Comparison of ENCODE assay signal across 1 cellular context in the genomic region with DNA sequence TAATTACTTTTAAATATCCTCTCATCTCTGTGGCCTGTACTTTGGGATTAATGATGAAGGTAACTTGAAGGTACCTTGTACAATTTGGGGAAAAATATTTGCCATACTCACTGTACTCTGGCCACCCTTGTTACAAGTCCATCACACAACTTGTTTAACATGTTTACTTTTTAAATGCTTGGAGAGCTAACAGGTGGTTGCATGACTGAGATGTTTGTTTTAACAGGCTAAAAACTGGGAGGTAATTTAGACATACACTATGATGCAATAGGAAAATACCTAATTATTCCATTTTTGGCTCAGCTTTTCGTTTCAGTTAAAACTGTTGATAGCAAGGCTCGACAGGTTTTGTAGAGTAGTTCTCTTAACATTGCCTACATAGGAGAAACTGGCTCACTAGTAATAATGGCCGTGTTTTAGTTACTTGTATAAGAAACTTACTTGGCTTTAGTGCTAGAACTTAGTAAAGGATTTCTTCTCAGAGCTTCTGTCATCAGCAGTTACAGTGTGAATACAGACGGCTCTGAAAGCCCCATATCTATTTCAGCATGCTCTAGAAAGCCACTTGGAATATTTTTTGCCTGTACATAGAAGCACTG.
TF ChIP-seq lines count a peak whose summit lies in the region.

No MANE protein-coding gene starts in this region.

TF ChIP-seq in HepG2, 621 proteins besides CTCF, POLR2A, EP300 and RAD21 (continued from another document and continues in another):
- TF ChIP-seq, protein P1, sequence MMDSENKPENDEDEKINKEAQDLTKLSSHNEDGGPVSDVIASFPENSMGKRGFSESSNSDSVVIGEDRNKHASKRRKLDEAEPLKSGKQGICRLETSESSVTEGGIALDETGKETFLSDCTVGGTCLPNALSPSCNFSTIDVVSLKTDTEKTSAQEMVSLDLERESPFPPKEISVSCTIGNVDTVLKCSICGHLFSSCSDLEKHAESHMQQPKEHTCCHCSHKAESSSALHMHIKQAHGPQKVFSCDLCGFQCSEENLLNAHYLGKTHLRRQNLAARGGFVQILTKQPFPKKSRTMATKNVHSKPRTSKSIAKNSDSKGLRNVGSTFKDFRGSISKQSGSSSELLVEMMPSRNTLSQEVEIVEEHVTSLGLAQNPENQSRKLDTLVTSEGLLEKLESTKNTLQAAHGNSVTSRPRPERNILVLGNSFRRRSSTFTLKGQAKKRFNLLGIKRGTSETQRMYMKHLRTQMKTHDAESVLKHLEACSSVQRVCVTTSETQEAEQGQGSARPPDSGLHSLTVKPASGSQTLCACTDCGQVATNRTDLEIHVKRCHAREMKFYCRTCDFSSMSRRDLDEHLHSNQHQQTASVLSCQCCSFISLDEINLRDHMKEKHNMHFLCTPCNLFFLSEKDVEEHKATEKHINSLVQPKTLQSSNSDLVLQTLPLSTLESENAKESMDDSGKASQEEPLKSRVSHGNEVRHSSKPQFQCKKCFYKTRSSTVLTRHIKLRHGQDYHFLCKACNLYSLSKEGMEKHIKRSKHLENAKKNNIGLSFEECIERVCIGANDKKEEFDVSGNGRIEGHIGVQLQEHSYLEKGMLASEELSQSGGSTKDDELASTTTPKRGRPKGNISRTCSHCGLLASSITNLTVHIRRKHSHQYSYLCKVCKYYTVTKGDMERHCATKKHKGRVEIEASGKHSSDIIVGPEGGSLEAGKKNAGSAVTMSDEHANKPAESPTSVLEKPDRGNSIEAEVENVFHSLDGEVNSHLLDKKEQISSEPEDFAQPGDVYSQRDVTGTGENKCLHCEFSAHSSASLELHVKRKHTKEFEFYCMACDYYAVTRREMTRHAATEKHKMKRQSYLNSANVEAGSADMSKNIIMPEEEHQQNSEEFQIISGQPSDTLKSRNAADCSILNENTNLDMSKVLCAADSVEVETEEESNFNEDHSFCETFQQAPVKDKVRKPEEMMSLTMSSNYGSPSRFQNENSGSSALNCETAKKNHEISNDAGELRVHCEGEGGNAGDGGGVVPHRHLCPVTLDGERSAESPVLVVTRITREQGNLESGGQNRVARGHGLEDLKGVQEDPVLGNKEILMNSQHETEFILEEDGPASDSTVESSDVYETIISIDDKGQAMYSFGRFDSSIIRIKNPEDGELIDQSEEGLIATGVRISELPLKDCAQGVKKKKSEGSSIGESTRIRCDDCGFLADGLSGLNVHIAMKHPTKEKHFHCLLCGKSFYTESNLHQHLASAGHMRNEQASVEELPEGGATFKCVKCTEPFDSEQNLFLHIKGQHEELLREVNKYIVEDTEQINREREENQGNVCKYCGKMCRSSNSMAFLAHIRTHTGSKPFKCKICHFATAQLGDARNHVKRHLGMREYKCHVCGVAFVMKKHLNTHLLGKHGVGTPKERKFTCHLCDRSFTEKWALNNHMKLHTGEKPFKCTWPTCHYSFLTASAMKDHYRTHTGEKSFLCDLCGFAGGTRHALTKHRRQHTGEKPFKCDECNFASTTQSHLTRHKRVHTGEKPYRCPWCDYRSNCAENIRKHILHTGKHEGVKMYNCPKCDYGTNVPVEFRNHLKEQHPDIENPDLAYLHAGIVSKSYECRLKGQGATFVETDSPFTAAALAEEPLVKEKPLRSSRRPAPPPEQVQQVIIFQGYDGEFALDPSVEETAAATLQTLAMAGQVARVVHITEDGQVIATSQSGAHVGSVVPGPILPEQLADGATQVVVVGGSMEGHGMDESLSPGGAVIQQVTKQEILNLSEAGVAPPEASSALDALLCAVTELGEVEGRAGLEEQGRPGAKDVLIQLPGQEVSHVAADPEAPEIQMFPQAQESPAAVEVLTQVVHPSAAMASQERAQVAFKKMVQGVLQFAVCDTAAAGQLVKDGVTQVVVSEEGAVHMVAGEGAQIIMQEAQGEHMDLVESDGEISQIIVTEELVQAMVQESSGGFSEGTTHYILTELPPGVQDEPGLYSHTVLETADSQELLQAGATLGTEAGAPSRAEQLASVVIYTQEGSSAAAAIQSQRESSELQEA (CRISPR knock-in tag; IDR thresholded peaks at IDR 0.05; ENCODE audit: not compliant biosample characterization) = no peak
- TF ChIP-seq KDM6A (CRISPR knock-in tag; IDR thresholded peaks at IDR 0.05; ENCODE audit: low read depth) (peak; percentile 67; the same call in 1 of the 2 replicates), ZNF260 (CRISPR knock-in tag; IDR thresholded peaks at IDR 0.05; ENCODE audit: borderline replicate concordance, low read depth) (no peak), FLYWCH1 (CRISPR knock-in tag; IDR thresholded peaks at IDR 0.05) (no peak), KLF16 (CRISPR knock-in tag; IDR thresholded peaks at IDR 0.05) (peak in 1 of 2 experiments; percentile 78; a peak in 2 of 4 replicates), ZNF780A (CRISPR knock-in tag; IDR thresholded peaks at IDR 0.05) (no peak), ZFAT (CRISPR knock-in tag; conservative IDR thresholded peaks at IDR 0.05) (no peak), JUN (CRISPR knock-in tag; IDR thresholded peaks at IDR 0.05) (no peak), ZNF17 (CRISPR knock-in tag; IDR thresholded peaks at IDR 0.05) (no peak), BRD4 (CRISPR knock-in tag; IDR thresholded peaks at IDR 0.05) (no peak), ZNF33B (CRISPR knock-in tag; IDR thresholded peaks at IDR 0.05) (no peak), CEBPG (CRISPR knock-in tag; IDR thresholded peaks at IDR 0.05) (peak; percentile 95), MEIS1 (CRISPR knock-in tag; IDR thresholded peaks at IDR 0.05; ENCODE audit: borderline replicate concordance) (no peak), NONO (IDR thresholded peaks at IDR 0.05) (no peak), NONO (CRISPR knock-in tag; conservative IDR thresholded peaks at IDR 0.05) (0 out of 2 replicates have a peak, but pooled peaks have one; percentile 19), ZNF572 (CRISPR knock-in tag; IDR thresholded peaks at IDR 0.05) (no peak), MTA1 (CRISPR knock-in tag; IDR thresholded peaks at IDR 0.05; ENCODE audit: borderline replicate concordance) (no peak; the same call in 1 of the 2 replicates), SIX4 (CRISPR knock-in tag; IDR thresholded peaks at IDR 0.05) (no peak), TAF1 (CRISPR knock-in tag; IDR thresholded peaks at IDR 0.05) (no peak), SIX1 (CRISPR knock-in tag; IDR thresholded peaks at IDR 0.05; ENCODE audit: borderline replicate concordance) (peak; percentile 49; the same call in 1 of the 2 replicates), SALL2 (CRISPR knock-in tag; IDR thresholded peaks at IDR 0.05) (no peak), ZMAT3 (CRISPR knock-in tag; conservative IDR thresholded peaks at IDR 0.05) (no peak), NCOR1 (IDR thresholded peaks at IDR 0.05; ENCODE audit: borderline replicate concordance, low read length) (no peak), ARNT (IDR thresholded peaks at IDR 0.05) (no peak), SRY (CRISPR knock-in tag; IDR thresholded peaks at IDR 0.05) (no peak), ZNF558 (CRISPR knock-in tag; IDR thresholded peaks at IDR 0.05; ENCODE audit: borderline replicate concordance) (no peak), RBFOX2 (IDR thresholded peaks at IDR 0.05; ENCODE audit: low read depth, low read length) (no peak), RARA (CRISPR knock-in tag; IDR thresholded peaks at IDR 0.05) (peak; percentile 42; the same call in 1 of the 2 replicates), SNAI1 (CRISPR knock-in tag; IDR thresholded peaks at IDR 0.05; ENCODE audit: borderline replicate concordance) (no peak), ZNF75D (CRISPR knock-in tag; IDR thresholded peaks at IDR 0.05; ENCODE audit: borderline replicate concordance) (no peak), ZNF180 (CRISPR knock-in tag; IDR thresholded peaks at IDR 0.05; ENCODE audit: borderline replicate concordance, low read depth) (no peak), NFKB2 (CRISPR knock-in tag; IDR thresholded peaks at IDR 0.05; ENCODE audit: borderline replicate concordance) (no peak), TOE1 (CRISPR knock-in tag; IDR thresholded peaks at IDR 0.05) (no peak), MYC (CRISPR knock-in tag; IDR thresholded peaks at IDR 0.05; ENCODE audit: borderline replicate concordance) (no peak), FIP1L1 (IDR thresholded peaks at IDR 0.05; ENCODE audit: borderline replicate concordance, insufficient read depth, low read depth, low read length) (no peak), ZNF350 (CRISPR knock-in tag; IDR thresholded peaks at IDR 0.05; ENCODE audit: borderline replicate concordance, low read depth) (no peak), NR2F6 (IDR thresholded peaks at IDR 0.05) (peak; percentile 46; the same call in 1 of the 2 replicates), NR2F6 (CRISPR knock-in tag; IDR thresholded peaks at IDR 0.05) (0 out of 2 replicates have a peak, but pooled peaks have one; percentile 51), ZKSCAN5 (CRISPR knock-in tag; IDR thresholded peaks at IDR 0.05) (no peak), ZNF850 (CRISPR knock-in tag; conservative IDR thresholded peaks at IDR 0.05) (no peak)
- TF ChIP-seq, protein P2, sequence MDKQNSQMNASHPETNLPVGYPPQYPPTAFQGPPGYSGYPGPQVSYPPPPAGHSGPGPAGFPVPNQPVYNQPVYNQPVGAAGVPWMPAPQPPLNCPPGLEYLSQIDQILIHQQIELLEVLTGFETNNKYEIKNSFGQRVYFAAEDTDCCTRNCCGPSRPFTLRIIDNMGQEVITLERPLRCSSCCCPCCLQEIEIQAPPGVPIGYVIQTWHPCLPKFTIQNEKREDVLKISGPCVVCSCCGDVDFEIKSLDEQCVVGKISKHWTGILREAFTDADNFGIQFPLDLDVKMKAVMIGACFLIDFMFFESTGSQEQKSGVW (CRISPR knock-in tag; IDR thresholded peaks at IDR 0.05; ENCODE audit: borderline replicate concordance) = no peak
- TF ChIP-seq, protein P3, sequence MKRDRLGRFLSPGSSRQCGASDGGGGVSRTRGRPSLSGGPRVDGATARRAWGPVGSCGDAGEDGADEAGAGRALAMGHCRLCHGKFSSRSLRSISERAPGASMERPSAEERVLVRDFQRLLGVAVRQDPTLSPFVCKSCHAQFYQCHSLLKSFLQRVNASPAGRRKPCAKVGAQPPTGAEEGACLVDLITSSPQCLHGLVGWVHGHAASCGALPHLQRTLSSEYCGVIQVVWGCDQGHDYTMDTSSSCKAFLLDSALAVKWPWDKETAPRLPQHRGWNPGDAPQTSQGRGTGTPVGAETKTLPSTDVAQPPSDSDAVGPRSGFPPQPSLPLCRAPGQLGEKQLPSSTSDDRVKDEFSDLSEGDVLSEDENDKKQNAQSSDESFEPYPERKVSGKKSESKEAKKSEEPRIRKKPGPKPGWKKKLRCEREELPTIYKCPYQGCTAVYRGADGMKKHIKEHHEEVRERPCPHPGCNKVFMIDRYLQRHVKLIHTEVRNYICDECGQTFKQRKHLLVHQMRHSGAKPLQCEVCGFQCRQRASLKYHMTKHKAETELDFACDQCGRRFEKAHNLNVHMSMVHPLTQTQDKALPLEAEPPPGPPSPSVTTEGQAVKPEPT (CRISPR knock-in tag; IDR thresholded peaks at IDR 0.05; ENCODE audit: low read depth) = no peak
- TF ChIP-seq, protein P4, sequence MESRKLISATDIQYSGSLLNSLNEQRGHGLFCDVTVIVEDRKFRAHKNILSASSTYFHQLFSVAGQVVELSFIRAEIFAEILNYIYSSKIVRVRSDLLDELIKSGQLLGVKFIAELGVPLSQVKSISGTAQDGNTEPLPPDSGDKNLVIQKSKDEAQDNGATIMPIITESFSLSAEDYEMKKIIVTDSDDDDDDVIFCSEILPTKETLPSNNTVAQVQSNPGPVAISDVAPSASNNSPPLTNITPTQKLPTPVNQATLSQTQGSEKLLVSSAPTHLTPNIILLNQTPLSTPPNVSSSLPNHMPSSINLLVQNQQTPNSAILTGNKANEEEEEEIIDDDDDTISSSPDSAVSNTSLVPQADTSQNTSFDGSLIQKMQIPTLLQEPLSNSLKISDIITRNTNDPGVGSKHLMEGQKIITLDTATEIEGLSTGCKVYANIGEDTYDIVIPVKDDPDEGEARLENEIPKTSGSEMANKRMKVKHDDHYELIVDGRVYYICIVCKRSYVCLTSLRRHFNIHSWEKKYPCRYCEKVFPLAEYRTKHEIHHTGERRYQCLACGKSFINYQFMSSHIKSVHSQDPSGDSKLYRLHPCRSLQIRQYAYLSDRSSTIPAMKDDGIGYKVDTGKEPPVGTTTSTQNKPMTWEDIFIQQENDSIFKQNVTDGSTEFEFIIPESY (CRISPR knock-in tag; IDR thresholded peaks at IDR 0.05) = no peak
- TF ChIP-seq, protein P5, sequence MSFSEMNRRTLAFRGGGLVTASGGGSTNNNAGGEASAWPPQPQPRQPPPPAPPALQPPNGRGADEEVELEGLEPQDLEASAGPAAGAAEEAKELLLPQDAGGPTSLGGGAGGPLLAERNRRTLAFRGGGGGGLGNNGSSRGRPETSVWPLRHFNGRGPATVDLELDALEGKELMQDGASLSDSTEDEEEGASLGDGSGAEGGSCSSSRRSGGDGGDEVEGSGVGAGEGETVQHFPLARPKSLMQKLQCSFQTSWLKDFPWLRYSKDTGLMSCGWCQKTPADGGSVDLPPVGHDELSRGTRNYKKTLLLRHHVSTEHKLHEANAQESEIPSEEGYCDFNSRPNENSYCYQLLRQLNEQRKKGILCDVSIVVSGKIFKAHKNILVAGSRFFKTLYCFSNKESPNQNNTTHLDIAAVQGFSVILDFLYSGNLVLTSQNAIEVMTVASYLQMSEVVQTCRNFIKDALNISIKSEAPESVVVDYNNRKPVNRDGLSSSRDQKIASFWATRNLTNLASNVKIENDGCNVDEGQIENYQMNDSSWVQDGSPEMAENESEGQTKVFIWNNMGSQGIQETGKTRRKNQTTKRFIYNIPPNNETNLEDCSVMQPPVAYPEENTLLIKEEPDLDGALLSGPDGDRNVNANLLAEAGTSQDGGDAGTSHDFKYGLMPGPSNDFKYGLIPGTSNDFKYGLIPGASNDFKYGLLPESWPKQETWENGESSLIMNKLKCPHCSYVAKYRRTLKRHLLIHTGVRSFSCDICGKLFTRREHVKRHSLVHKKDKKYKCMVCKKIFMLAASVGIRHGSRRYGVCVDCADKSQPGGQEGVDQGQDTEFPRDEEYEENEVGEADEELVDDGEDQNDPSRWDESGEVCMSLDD (CRISPR knock-in tag; IDR thresholded peaks at IDR 0.05; ENCODE audit: borderline replicate concordance) = no peak
- TF ChIP-seq, protein P6, sequence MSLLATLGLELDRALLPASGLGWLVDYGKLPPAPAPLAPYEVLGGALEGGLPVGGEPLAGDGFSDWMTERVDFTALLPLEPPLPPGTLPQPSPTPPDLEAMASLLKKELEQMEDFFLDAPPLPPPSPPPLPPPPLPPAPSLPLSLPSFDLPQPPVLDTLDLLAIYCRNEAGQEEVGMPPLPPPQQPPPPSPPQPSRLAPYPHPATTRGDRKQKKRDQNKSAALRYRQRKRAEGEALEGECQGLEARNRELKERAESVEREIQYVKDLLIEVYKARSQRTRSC (CRISPR knock-in tag; IDR thresholded peaks at IDR 0.05; ENCODE audit: low read depth) = no peak
- TF ChIP-seq, protein P7, sequence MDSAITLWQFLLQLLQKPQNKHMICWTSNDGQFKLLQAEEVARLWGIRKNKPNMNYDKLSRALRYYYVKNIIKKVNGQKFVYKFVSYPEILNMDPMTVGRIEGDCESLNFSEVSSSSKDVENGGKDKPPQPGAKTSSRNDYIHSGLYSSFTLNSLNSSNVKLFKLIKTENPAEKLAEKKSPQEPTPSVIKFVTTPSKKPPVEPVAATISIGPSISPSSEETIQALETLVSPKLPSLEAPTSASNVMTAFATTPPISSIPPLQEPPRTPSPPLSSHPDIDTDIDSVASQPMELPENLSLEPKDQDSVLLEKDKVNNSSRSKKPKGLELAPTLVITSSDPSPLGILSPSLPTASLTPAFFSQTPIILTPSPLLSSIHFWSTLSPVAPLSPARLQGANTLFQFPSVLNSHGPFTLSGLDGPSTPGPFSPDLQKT (CRISPR knock-in tag; IDR thresholded peaks at IDR 0.05; ENCODE audit: borderline replicate concordance) = no peak
